In the genomic region with DNA sequence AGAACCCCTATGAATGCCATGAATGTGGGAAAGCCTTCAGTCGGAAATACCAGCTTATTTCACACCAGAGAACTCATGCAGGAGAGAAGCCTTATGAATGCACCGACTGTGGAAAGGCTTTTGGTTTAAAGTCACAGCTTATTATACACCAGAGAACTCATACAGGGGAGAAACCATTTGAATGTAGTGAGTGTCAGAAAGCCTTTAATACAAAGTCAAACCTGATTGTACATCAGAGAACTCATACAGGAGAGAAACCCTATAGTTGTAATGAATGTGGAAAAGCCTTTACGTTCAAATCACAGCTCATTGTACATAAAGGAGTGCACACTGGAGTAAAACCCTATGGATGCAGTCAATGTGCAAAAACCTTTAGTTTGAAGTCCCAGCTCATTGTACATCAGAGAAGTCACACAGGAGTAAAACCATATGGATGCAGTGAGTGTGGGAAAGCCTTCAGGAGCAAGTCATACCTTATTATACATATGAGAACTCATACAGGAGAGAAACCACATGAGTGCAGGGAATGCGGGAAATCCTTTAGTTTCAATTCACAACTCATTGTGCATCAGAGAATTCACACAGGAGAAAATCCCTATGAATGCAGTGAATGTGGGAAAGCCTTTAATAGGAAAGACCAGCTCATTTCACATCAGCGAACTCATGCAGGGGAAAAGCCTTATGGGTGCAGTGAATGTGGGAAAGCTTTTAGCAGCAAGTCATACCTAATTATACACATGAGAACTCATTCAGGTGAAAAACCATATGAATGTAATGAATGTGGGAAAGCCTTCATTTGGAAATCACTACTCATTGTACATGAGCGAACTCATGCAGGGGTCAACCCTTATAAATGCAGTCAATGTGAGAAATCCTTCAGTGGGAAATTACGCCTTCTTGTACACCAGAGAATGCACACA, we compare ENCODE assay signal across 15 cellular contexts. TPM values are rescaled to one million over a fixed set of nuclear protein-coding genes. Genes with fewer than 3 reads are reported as not detected.
A peak's percentile ranks its signal among the peaks of the same experiment; 100 is the strongest.
DNase-seq lines count a peak whose midpoint lies in the region; ATAC-seq, FAIRE-seq and TF ChIP-seq lines count a peak whose summit lies in the region.
"Had no signal": no experiment of that assay in that cellular context is flagged by ENCODE, and none has a peak within 500 bp of the region (broad histone marks: within the 10 kb centered on the region; RNA-seq: fewer than 3 reads in every experiment).

No MANE protein-coding gene starts in this region.

- no peak overlapping the region for H3K27ac Mint-ChIP-seq in endodermal cell
- no peak overlapping the region for H3K27ac Mint-ChIP-seq in neural progenitor cell
- H3K27ac Mint-ChIP-seq: IgD-negative memory B cell had no signal

- H3K9ac ChIP-seq in endodermal cell (ENCODE audit: extremely low read depth, low read length, poor library complexity, severe bottlenecking) (no peak overlapping the region), neural progenitor cell (no peak overlapping the region)

- H3K36me3 Mint-ChIP-seq in endodermal cell (ENCODE audit: low read depth): peaks cover 73% of the 10 kb centered on the region
- peaks cover 68% of the 10 kb centered on the region for H3K36me3 Mint-ChIP-seq in neural progenitor cell

- no peaks in the 10 kb centered on the region for H4K20me1 ChIP-seq in neural progenitor cell (ENCODE audit: low read depth)

- H3F3A ChIP-seq in neural progenitor cell (ENCODE audit: low read depth): peaks cover 32% of the 10 kb centered on the region

- peaks cover 93% of the 10 kb centered on the region for H3K9me3 Mint-ChIP-seq in endodermal cell
- peaks cover 85% of the 10 kb centered on the region for H3K9me3 Mint-ChIP-seq in neural progenitor cell

- H3K4me2 ChIP-seq in neural progenitor cell: no peak overlapping the region

- no peak for ATAC-seq in HG03460 (IDR thresholded peaks at IDR 0.05; ENCODE audit: unreplicated experiment)
- ATAC-seq: gastroesophageal sphincter, mucosa of descending colon had no signal

- H3K4me3 ChIP-seq in endodermal cell (ENCODE audit: low read length): peak overlapping the region; percentile 81
- H3K4me3 ChIP-seq in neural progenitor cell: peak overlapping the region; percentile 21
- H3K4me3 ChIP-seq: gastroesophageal sphincter, mucosa of descending colon had no signal

- H3K4me3 Mint-ChIP-seq in endodermal cell: no peak overlapping the region
- peak overlapping the region; percentile 12 for H3K4me3 Mint-ChIP-seq in neural progenitor cell
- H3K4me3 Mint-ChIP-seq: IgD-negative memory B cell had no signal

- DNase-seq in NCI-H1105 treated with DMSO at 0.1 percent for 48 hours (lab: John Stamatoyannopoulos, UW) (peak; percentile 15), NCI-H1105 (lab: John Stamatoyannopoulos, UW) (no peak), LHCN-M2 (ENCODE audit: low read depth) (peak; percentile 30), endodermal cell (no peak), neural progenitor cell (ENCODE audit: low spot score) (no peak), NCI-H1417 treated with DMSO at 0.1 percent for 48 hours (lab: John Stamatoyannopoulos, UW) (no peak), H54 (ENCODE audit: insufficient read length, low spot score) (no peak)
- DNase-seq: mucosa of descending colon, NCI-H774, substantia nigra had no signal

- H3K27me3 Mint-ChIP-seq in endodermal cell (ENCODE audit: insufficient read depth): no peaks in the 10 kb centered on the region
- H3K27me3 Mint-ChIP-seq in neural progenitor cell (ENCODE audit: insufficient read depth, low read depth): peaks cover 9% of the 10 kb centered on the region
- H3K27me3 Mint-ChIP-seq: IgD-negative memory B cell had no signal

- peaks cover 55% of the 10 kb centered on the region for H3K36me3 ChIP-seq in endodermal cell (ENCODE audit: control insufficient read depth, insufficient read depth, low read length)
- peaks cover 64% of the 10 kb centered on the region for H3K36me3 ChIP-seq in neural progenitor cell

- H3K4me1 ChIP-seq in endodermal cell (ENCODE audit: control insufficient read depth, insufficient read depth, low read length): no peaks in the 10 kb centered on the region
- H3K4me1 ChIP-seq in neural progenitor cell: no peaks in the 10 kb centered on the region
- H3K4me1 ChIP-seq: gastroesophageal sphincter had no signal

- H3K27me3 ChIP-seq in endodermal cell (ENCODE audit: control insufficient read depth, insufficient read depth, low read length, poor library complexity, severe bottlenecking) (no peaks in the 10 kb centered on the region), neural progenitor cell (no peaks in the 10 kb centered on the region)
- H3K27me3 ChIP-seq: gastroesophageal sphincter had no signal

- H3K27ac ChIP-seq in endodermal cell (ENCODE audit: low read depth, low read length): no peak overlapping the region
- no peak overlapping the region for H3K27ac ChIP-seq in neural progenitor cell
- H3K27ac ChIP-seq: gastroesophageal sphincter had no signal

- WGBS in endodermal cell (ENCODE audit: insufficient coverage in 1 of 2, insufficient read length in 1 of 2), 2 experiments: 91 to 100% methylated on average over 2 to 5 of the region's 7 CpGs

- H2AFZ ChIP-seq in neural progenitor cell (replicated peaks): no peak overlapping the region

- TF ChIP-seq CTCF in endodermal cell (conservative IDR thresholded peaks at IDR 0.05): no peak
- no peak for TF ChIP-seq CTCF in neural progenitor cell (IDR thresholded peaks at IDR 0.05)

- TF ChIP-seq POLR2A in H54 (IDR thresholded peaks at IDR 0.05; ENCODE audit: low read depth, low read length): no peak

- no peaks in the 10 kb centered on the region for H3K79me2 ChIP-seq in neural progenitor cell (ENCODE audit: low read depth)

- no peak for FAIRE-seq in H54 (lab: Jason Lieb, UNC)

- H3K4me1 Mint-ChIP-seq in endodermal cell: no peaks in the 10 kb centered on the region
- no peaks in the 10 kb centered on the region for H3K4me1 Mint-ChIP-seq in neural progenitor cell

- H3K9me3 ChIP-seq in endodermal cell (ENCODE audit: control insufficient read depth, low read length) (peaks cover 84% of the 10 kb centered on the region), neural progenitor cell (ENCODE audit: low read depth) (peaks cover 82% of the 10 kb centered on the region)

RNA-seq across cellular contexts. Expression of a gene that starts 22.3 kb away (rescaled TPM):
- total RNA-seq in LHCN-M2 (2014; rRNA removed) (19.3 and 24.0 TPM in 2 replicates), endodermal cell (10 to 100 TPM; 26.4 to 39.5 TPM), neural progenitor cell (ENCODE audit: low replicate concordance) (42.7 and 54.2 TPM in 2 replicates)
- polyA plus RNA-seq in LHCN-M2 (2012): 6.3 TPM
- 22.4 TPM for polyA plus RNA-seq in endodermal cell (2013, experiment 1 of 2)
- 21.2 TPM for polyA plus RNA-seq in endodermal cell (2013, experiment 2 of 2)

RNA-seq across cellular contexts. Expression of a gene that starts 32.1 kb away (rescaled TPM):
- total RNA-seq in LHCN-M2 (2014; rRNA removed): not detected in 2 replicates
- not detected for polyA plus RNA-seq in LHCN-M2 (2012)
- not detected for total RNA-seq in endodermal cell
- not detected for polyA plus RNA-seq in endodermal cell (2013, experiment 1 of 2)
- polyA plus RNA-seq in endodermal cell (2013, experiment 2 of 2): not detected
- not detected in 2 replicates for total RNA-seq in neural progenitor cell (ENCODE audit: low replicate concordance)
- total RNA-seq: cardiac septum; gastroesophageal sphincter; mucosa of descending colon; T-helper 2 cell treated with Interferon-gamma antibody and Interleukin-4, amounts not matched to agents 100 ng/mL and 5 ng/mL, for 36 hours had no signal
- polyA plus RNA-seq: IgD-negative memory B cell had no signal

Comparison
In these comparisons a context has a peak if more than half of its experiments do, and no peak if none do; other contexts are left out.
1. DNase-seq: peak in NCI-H1105 treated with DMSO at 0.1 percent for 48 hours (single experiment) and LHCN-M2 (single experiment); none in NCI-H1105 (single experiment), endodermal cell (single experiment), neural progenitor cell (single experiment), NCI-H1417 treated with DMSO at 0.1 percent for 48 hours (single experiment) and H54 (single experiment).